In genomic region chr7:20798694-20799121, GRCh38 we compare ENCODE assay signal across 9 cellular contexts. TPM values are rescaled to one million over a fixed set of nuclear protein-coding genes. Genes with fewer than 3 reads are reported as not detected.
A peak's percentile ranks its signal among the peaks of the same experiment; 100 is the strongest.
DNase-seq lines count a peak whose midpoint lies in the region; ATAC-seq, FAIRE-seq and TF ChIP-seq lines count a peak whose summit lies in the region.
"Had no signal": no experiment of that assay in that cellular context is flagged by ENCODE, and none has a peak within 500 bp of the region (broad histone marks: within the 10 kb centered on the region; RNA-seq: fewer than 3 reads in every experiment).

No MANE protein-coding gene starts in this region.

- peaks cover 2% of the 10 kb centered on the region for H3K36me3 Mint-ChIP-seq in T-helper 17 cell (ENCODE audit: low read depth)

- H3K4me1 ChIP-seq in left ventricle myocardium inferior (peaks cover 20% of the 10 kb centered on the region), HepG2 (ENCODE audit: insufficient read depth, low read length) (peaks cover 8% of the 10 kb centered on the region), urinary bladder (ENCODE audit: insufficient read depth) (peaks cover 3% of the 10 kb centered on the region), foreskin keratinocyte (no peaks in the 10 kb centered on the region)

- H3K9me3 ChIP-seq in left ventricle myocardium inferior (replicated peaks) (no peaks in the 10 kb centered on the region), T-helper 17 cell (ENCODE audit: control insufficient read depth, low read length, poor library complexity, severe bottlenecking) (no peaks in the 10 kb centered on the region), HepG2 (ENCODE audit: low read length) (no peaks in the 10 kb centered on the region)

- no peak for FAIRE-seq in HepG2 (lab: Jason Lieb, UNC)

- CTCF ChIA-PET in HepG2 (lab: Yijun Ruan, JAX; ENCODE audit: low intra/inter-chr PET ratio, low total read pairs), result no interaction called here

- WGBS in HepG2 (ENCODE audit: low lambda C conversion rate), result 22% methylated on average over 11 of the region's 15 CpGs
- 8% methylated on average over 15 of the region's 15 CpGs for WGBS in urinary bladder

- no peaks in the 10 kb centered on the region for H4K20me1 ChIP-seq in HepG2 (ENCODE audit: insufficient read depth, low read length)

- in situ Hi-C loops in HepG2 (cut with HindIII; ENCODE audit: extremely low pct_ligation_motif_present, low pct_unique_long_range_greater_than_20kb), result loop anchor here (25.0 kb wide), 1 partner anchor 714 kb away; no protein-coding TSS in a partner anchor

- no peak for TF ChIP-seq RAD21 in HepG2 (CRISPR knock-in tag; IDR thresholded peaks at IDR 0.05)

- H3K27me3 ChIP-seq in left ventricle myocardium inferior (ENCODE audit: low read depth), result peaks cover 98% of the 10 kb centered on the region
- peaks cover 4 to 42% of the 10 kb centered on the region in 2 experiments; a peak in 4 of 5 replicates for H3K27me3 ChIP-seq in HepG2 (ENCODE audit: control insufficient read depth in 1 of 2, insufficient read depth in 2 of 2, low read length in 2 of 2)
- H3K27me3 ChIP-seq in foreskin keratinocyte, result peaks cover 80% of the 10 kb centered on the region

- peaks cover 61% of the 10 kb centered on the region for H3K27me3 Mint-ChIP-seq in T-helper 17 cell

- no peak overlapping the region for H3K9ac ChIP-seq in HepG2 (ENCODE audit: insufficient read depth, low read depth, low read length)

- H3K4me1 Mint-ChIP-seq in T-helper 17 cell, result peaks cover 11% of the 10 kb centered on the region

- no TSS peak for BruUV-seq in HepG2 (replicated peaks; lab: Mats Ljungman, UMichigan)

- ATAC-seq in Right ventricle myocardium inferior (no peak), T-helper 17 cell (no peak), HepG2 (no peak), foreskin keratinocyte (no peak), HG02840 (IDR thresholded peaks at IDR 0.05; ENCODE audit: low FRiP score, unreplicated experiment) (no peak), HG02763 (IDR thresholded peaks at IDR 0.05; ENCODE audit: unreplicated experiment) (no peak)

- peak overlapping the region; percentile 61; the same call in 1 of the 2 replicates for H3K4me2 ChIP-seq in HepG2 (ENCODE audit: low read depth, low read length)

- POLR2A ChIA-PET in HepG2 (lab: Yijun Ruan, JAX), result no interaction called here

- no peaks in the 10 kb centered on the region for H3K79me2 ChIP-seq in HepG2 (ENCODE audit: insufficient read depth, low read length)

- TF ChIP-seq EP300 in HepG2 (IDR thresholded peaks at IDR 0.05; ENCODE audit: low read depth in 2 of 2, low read length in 2 of 2) (no peak), HepG2 (CRISPR knock-in tag; IDR thresholded peaks at IDR 0.05; ENCODE audit: borderline replicate concordance) (no peak)

- H3K36me3 ChIP-seq in left ventricle myocardium inferior (no peaks in the 10 kb centered on the region), HepG2 (replicated peaks in 1 of 2; ENCODE audit: control insufficient read depth in 1 of 2, insufficient read depth in 2 of 2, low read length in 2 of 2) (no peaks in the 10 kb centered on the region), urinary bladder (ENCODE audit: insufficient read depth) (no peaks in the 10 kb centered on the region)

- H3K27ac ChIP-seq in left ventricle myocardium inferior (replicated peaks) (no peak overlapping the region), HepG2 (ENCODE audit: extremely low read length, insufficient read depth, low read length) (no peak overlapping the region), urinary bladder (ENCODE audit: low read depth) (no peak overlapping the region), foreskin keratinocyte (no peak overlapping the region)

- TF ChIP-seq POLR2A in HepG2 (IDR thresholded peaks at IDR 0.05; ENCODE audit: insufficient read depth in 1 of 2, low read depth in 2 of 2, low read length in 2 of 2), result no peak

- no peak overlapping the region for H2AFZ ChIP-seq in HepG2 (ENCODE audit: low read length)

- no peak overlapping the region for H3K27ac Mint-ChIP-seq in T-helper 17 cell

- TF ChIP-seq CTCF in left ventricle myocardium inferior (IDR thresholded peaks at IDR 0.05; ENCODE audit: borderline replicate concordance), result no peak
- TF ChIP-seq CTCF in HepG2 (CRISPR knock-in tag; IDR thresholded peaks at IDR 0.05), result no peak
- no peak for TF ChIP-seq CTCF in foreskin keratinocyte (conservative IDR thresholded peaks at IDR 0.05)

- DNase-seq in left ventricle myocardium inferior (no peak), Right ventricle myocardium inferior (ENCODE audit: missing footprints) (no peak), T-helper 17 cell (no peak), HepG2 (ENCODE audit: low spot score) (no peak), foreskin keratinocyte (no peak)

- peak overlapping the region; percentile 77 for H3K4me3 Mint-ChIP-seq in T-helper 17 cell

- H3K4me3 ChIP-seq in left ventricle myocardium inferior (peak overlapping the region; percentile 65), HepG2 (replicated peaks in 1 of 3; ENCODE audit: insufficient read depth in 1 of 3, low read depth in 2 of 3, low read length in 3 of 3) (peak overlapping the region in 2 of 3 experiments; percentile 40 to 66; a peak in 3 of 6 replicates), urinary bladder (ENCODE audit: low read depth, low read length) (peak overlapping the region; percentile 53)

- intact Hi-C loops in left ventricle myocardium inferior (cut with micrococcal nuclease) (no loop called here), Right ventricle myocardium inferior (cut with DNase I) (no loop called here), HepG2 (cut with micrococcal nuclease; ENCODE audit: unreplicated experiment) (no loop called here)

TF ChIP-seq in HepG2, 621 proteins besides CTCF, POLR2A, EP300 and RAD21 (continues in another document):
- TF ChIP-seq ZBTB1 (CRISPR knock-in tag; IDR thresholded peaks at IDR 0.05; ENCODE audit: borderline replicate concordance) (no peak), MAZ (IDR thresholded peaks at IDR 0.05; ENCODE audit: borderline replicate concordance, low read depth, low read length) (no peak), MAZ (CRISPR knock-in tag; IDR thresholded peaks at IDR 0.05; ENCODE audit: low read depth) (no peak), ZNF570 (CRISPR knock-in tag; IDR thresholded peaks at IDR 0.05; ENCODE audit: borderline replicate concordance) (no peak), HNF4A (CRISPR knock-in tag; IDR thresholded peaks at IDR 0.05) (no peak), ZNF784 (CRISPR knock-in tag; IDR thresholded peaks at IDR 0.05; ENCODE audit: borderline replicate concordance) (no peak), NONO (IDR thresholded peaks at IDR 0.05) (no peak), NONO (CRISPR knock-in tag; conservative IDR thresholded peaks at IDR 0.05) (no peak), ZNF547 (CRISPR knock-in tag; IDR thresholded peaks at IDR 0.05) (no peak), ZFP91 (CRISPR knock-in tag; IDR thresholded peaks at IDR 0.05; ENCODE audit: borderline replicate concordance) (no peak), NR2F1 (CRISPR knock-in tag; IDR thresholded peaks at IDR 0.05) (no peak), PAX8 (CRISPR knock-in tag; IDR thresholded peaks at IDR 0.05; ENCODE audit: borderline replicate concordance) (no peak), SP5 (CRISPR knock-in tag; IDR thresholded peaks at IDR 0.05; ENCODE audit: borderline replicate concordance, low read depth) (no peak), AGO1 (IDR thresholded peaks at IDR 0.05; ENCODE audit: low read depth, low read length, poor library complexity, severe bottlenecking) (no peak)

RNA-seq across cellular contexts. Expression of gene SP8, which starts 12.0 kb away (rescaled TPM):
- total RNA-seq in left ventricle myocardium inferior, result not detected
- not detected for total RNA-seq in Right ventricle myocardium inferior
- total RNA-seq in T-helper 17 cell, result not detected
- not detected in 2 replicates for total RNA-seq in HepG2 (2016; rRNA removed; fragmentation: Illumina TruSeq; extraction: Trizol)
- not detected in 2 replicates for total RNA-seq in HepG2 (2016; cell fraction: cytosol; rRNA removed; fragmentation: Illumina TruSeq; extraction: Trizol; ENCODE audit: low read depth)
- not detected in 2 replicates for total RNA-seq in HepG2 (2016; cell fraction: insoluble cytoplasmic fraction; rRNA removed; fragmentation: Illumina TruSeq; extraction: Trizol)
- not detected in 2 replicates for total RNA-seq in HepG2 (2016; cell fraction: membrane; rRNA removed; fragmentation: Illumina TruSeq; extraction: Trizol)
- total RNA-seq in HepG2 (2016; cell fraction: nucleus; rRNA removed; fragmentation: Illumina TruSeq; extraction: Trizol), result not detected in 2 replicates
- not detected in 2 replicates for polyA plus RNA-seq in HepG2 (2011; rRNA removed)
- polyA plus RNA-seq in HepG2 (2011; cell fraction: cytosol; rRNA removed), result not detected in 2 replicates
- polyA plus RNA-seq in HepG2 (2011; cell fraction: nucleus; rRNA removed), result not detected in 2 replicates
- not detected in 2 replicates for polyA plus RNA-seq in HepG2 (2012)
- not detected in 2 replicates for polyA plus RNA-seq in HepG2 (2016; cell fraction: cytosol; fragmentation: Illumina TruSeq; extraction: Trizol; ENCODE audit: low read depth)
- not detected in 2 replicates for polyA plus RNA-seq in HepG2 (2016; cell fraction: insoluble cytoplasmic fraction; fragmentation: Illumina TruSeq; extraction: Trizol; ENCODE audit: low read depth)
- polyA plus RNA-seq in HepG2 (2016; cell fraction: membrane; fragmentation: Illumina TruSeq; extraction: Trizol; ENCODE audit: low read depth), result not detected in 2 replicates
- polyA plus RNA-seq in HepG2 (2016; cell fraction: nucleus; fragmentation: Illumina TruSeq; extraction: Trizol; ENCODE audit: insufficient read depth, low read depth), result not detected in 2 replicates
- polyA minus RNA-seq in HepG2 (2011; rRNA and poly(A)+ RNA removed; ENCODE audit: low replicate concordance), result not detected in 2 replicates
- polyA minus RNA-seq in HepG2 (2011; cell fraction: cytosol; rRNA and poly(A)+ RNA removed), result not detected in 2 replicates
- polyA minus RNA-seq in HepG2 (2011; cell fraction: nucleus; rRNA and poly(A)+ RNA removed), result not detected in 2 replicates
- 0.11 TPM for total RNA-seq in urinary bladder
- not detected for polyA plus RNA-seq in urinary bladder
- not detected in 2 replicates for total RNA-seq in foreskin keratinocyte
- polyA plus RNA-seq in foreskin keratinocyte, result not detected in 2 replicates
- total RNA-seq: activated CD8-positive, alpha-beta memory T cell treated with anti-CD3 and anti-CD28 coated beads for 36 hours had no signal
